Comparison of ENCODE assay signal across 12 cellular contexts in the genomic region with DNA sequence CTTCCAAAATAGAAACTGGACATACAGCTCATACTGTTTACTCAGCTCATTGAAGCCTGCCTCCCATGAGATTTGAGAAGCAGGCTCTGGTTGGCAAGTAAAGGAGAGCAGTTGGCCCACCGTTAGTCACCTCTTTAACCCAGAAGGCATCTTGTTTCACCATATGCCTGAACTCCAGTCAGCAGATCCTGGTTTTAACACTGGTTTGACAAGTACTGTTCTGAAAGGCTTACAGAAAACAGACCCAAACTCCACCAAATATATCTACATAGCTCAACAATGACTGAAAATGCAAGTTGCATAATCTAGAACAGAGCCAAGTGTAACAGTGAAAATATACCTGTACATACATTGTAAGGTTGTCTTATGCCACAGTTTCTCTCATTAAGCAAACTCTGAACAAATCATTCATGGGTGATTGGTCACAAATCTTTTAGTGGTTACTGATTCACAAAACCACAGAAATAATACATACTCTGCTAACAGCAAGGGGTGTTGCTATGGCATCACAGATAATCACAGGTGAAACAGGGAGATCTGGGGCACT.
DNase-seq lines count a peak whose midpoint lies in the region; ATAC-seq and TF ChIP-seq lines count a peak whose summit lies in the region.
"Had no signal": no experiment of that assay in that cellular context is flagged by ENCODE, and none has a peak within 500 bp of the region (broad histone marks: within the 10 kb centered on the region; RNA-seq: fewer than 3 reads in every experiment).

No MANE protein-coding gene starts in this region.

- H3K79me2 ChIP-seq in osteoblast (ENCODE audit: insufficient read depth, low read length) = peaks cover 70% of the 10 kb centered on the region
- H3K79me2 ChIP-seq in GM23338 (replicated peaks; ENCODE audit: insufficient read depth) = peaks cover 5% of the 10 kb centered on the region; the same call in 1 of the 2 replicates

- no peak overlapping the region for H3K27ac Mint-ChIP-seq in GM23338

- H3K36me3 ChIP-seq in osteoblast (ENCODE audit: insufficient read depth, low read length) = no peaks in the 10 kb centered on the region
- no peaks in the 10 kb centered on the region for H3K36me3 ChIP-seq in adrenal gland (replicated peaks in 1 of 2)
- H3K36me3 ChIP-seq in neuronal stem cell (replicated peaks in 1 of 2; ENCODE audit: control insufficient read depth in 2 of 2, insufficient read depth in 2 of 2, low read length in 2 of 2) = no peaks in the 10 kb centered on the region
- H3K36me3 ChIP-seq in GM23338 (ENCODE audit: insufficient read depth) = no peaks in the 10 kb centered on the region

- H3K14ac ChIP-seq in neuronal stem cell (ENCODE audit: low read length) = no peak overlapping the region

- H3K4ac ChIP-seq in neuronal stem cell (ENCODE audit: low read length) = no peak overlapping the region

- TF ChIP-seq POLR2A in adrenal gland (IDR thresholded peaks at IDR 0.05) = no peak

- H3K23ac ChIP-seq in neuronal stem cell (ENCODE audit: low read depth, low read length, poor library complexity) = no peak overlapping the region

- H2BK120ac ChIP-seq in neuronal stem cell (ENCODE audit: low read depth, low read length) = no peak overlapping the region

- no peak overlapping the region for H3K9ac ChIP-seq in neuronal stem cell (ENCODE audit: low read depth, low read length, poor library complexity)

- TF ChIP-seq CTCF in cardiac fibroblast (IDR thresholded peaks at IDR 0.05; ENCODE audit: low read depth, low read length) (no peak), osteoblast (IDR thresholded peaks at IDR 0.05; ENCODE audit: extremely low read depth, low read depth, low read length) (no peak), adrenal gland (IDR thresholded peaks at IDR 0.05) (no peak), GM23338 (conservative IDR thresholded peaks at IDR 0.05; ENCODE audit: low read depth in 2 of 2) (no peak)

- no peak overlapping the region for H2BK12ac ChIP-seq in neuronal stem cell (ENCODE audit: low read length)

- no peak overlapping the region for H2BK15ac ChIP-seq in neuronal stem cell (ENCODE audit: low read length)

- H3K27me3 ChIP-seq in osteoblast (ENCODE audit: insufficient read depth, low read length) (no peaks in the 10 kb centered on the region), adrenal gland (no peaks in the 10 kb centered on the region), neuronal stem cell (ENCODE audit: control insufficient read depth in 3 of 3, insufficient read depth in 3 of 3, low read depth in 1 of 3, low read length in 3 of 3) (no peaks in the 10 kb centered on the region), GM23338 (ENCODE audit: insufficient read depth) (no peaks in the 10 kb centered on the region)
- H3K27me3 ChIP-seq: body of pancreas had no signal

- H4K91ac ChIP-seq in neuronal stem cell (ENCODE audit: low read depth, low read length, poor library complexity) = no peak overlapping the region

- no peak overlapping the region for H3K4me3 ChIP-seq in cardiac fibroblast (replicated peaks in 1 of 2; ENCODE audit: low read depth in 2 of 2, low read length in 2 of 2)
- no peak overlapping the region for H3K4me3 ChIP-seq in osteoblast (ENCODE audit: insufficient read depth, low read length)
- H3K4me3 ChIP-seq in adrenal gland = no peak overlapping the region
- no peak overlapping the region for H3K4me3 ChIP-seq in neuronal stem cell (ENCODE audit: low read length in 2 of 2)
- H3K4me3 ChIP-seq in GM23338 = no peak overlapping the region
- H3K4me3 ChIP-seq: body of pancreas had no signal

- H3K9me2 ChIP-seq in GM23338 (ENCODE audit: insufficient read depth) = peaks cover 2% of the 10 kb centered on the region; the same call in 1 of the 2 replicates

- no peak overlapping the region for H2BK5ac ChIP-seq in neuronal stem cell (ENCODE audit: low read length)

- no peak overlapping the region for H2AK5ac ChIP-seq in neuronal stem cell (ENCODE audit: low read depth, low read length)

- peaks cover 46% of the 10 kb centered on the region for H3K4me1 ChIP-seq in osteoblast (ENCODE audit: insufficient read depth, low read length)
- no peaks in the 10 kb centered on the region for H3K4me1 ChIP-seq in adrenal gland (replicated peaks in 1 of 2)
- no peaks in the 10 kb centered on the region for H3K4me1 ChIP-seq in neuronal stem cell (ENCODE audit: control insufficient read depth in 2 of 2, insufficient read depth in 1 of 2, low read depth in 1 of 2, low read length in 2 of 2)
- 0 out of 2 replicates have a peak, but pooled peaks cover 3% of the 10 kb centered on the region for H3K4me1 ChIP-seq in GM23338 (ENCODE audit: insufficient read depth)
- H3K4me1 ChIP-seq: body of pancreas had no signal

- no peaks in the 10 kb centered on the region for H3K9me3 ChIP-seq in osteoblast (ENCODE audit: low read depth, low read length)
- H3K9me3 ChIP-seq in adrenal gland (replicated peaks in 1 of 3) = no peaks in the 10 kb centered on the region
- H3K9me3 ChIP-seq in neuronal stem cell (replicated peaks in 1 of 2; ENCODE audit: control insufficient read depth in 2 of 2, insufficient read depth in 1 of 2, low read depth in 1 of 2, low read length in 2 of 2) = no peaks in the 10 kb centered on the region
- H3K9me3 ChIP-seq: body of pancreas had no signal

- peaks cover 7% of the 10 kb centered on the region for H3K27me3 Mint-ChIP-seq in GM23338 (ENCODE audit: insufficient read depth, low read depth, poor library complexity)

- H3F3A ChIP-seq in GM23338 (replicated peaks; ENCODE audit: low read depth) = no peaks in the 10 kb centered on the region

- peaks cover 21% of the 10 kb centered on the region for H3K4me1 Mint-ChIP-seq in GM23338

- no peak overlapping the region for H3K4me3 Mint-ChIP-seq in GM23338
- H3K4me3 Mint-ChIP-seq: natural killer cell had no signal

- H3K4me2 ChIP-seq in osteoblast (ENCODE audit: insufficient read depth, low read length) = peak overlapping the region; percentile 52
- H3K4me2 ChIP-seq in neuronal stem cell (ENCODE audit: insufficient read depth, low read length, poor library complexity, severe bottlenecking) = no peak overlapping the region
- H3K4me2 ChIP-seq in GM23338 = no peak overlapping the region

- intact Hi-C loops in adrenal gland (cut with DNase I) = no loop called here

- no peaks in the 10 kb centered on the region for H3K36me3 Mint-ChIP-seq in GM23338 (ENCODE audit: low read depth)
- H3K36me3 Mint-ChIP-seq: natural killer cell had no signal

- H3K27ac ChIP-seq in osteoblast (ENCODE audit: low read depth, low read length) (peak overlapping the region; percentile 86), adrenal gland (no peak overlapping the region), neuronal stem cell (replicated peaks; ENCODE audit: low read length) (no peak overlapping the region), GM23338 (ENCODE audit: low read depth) (no peak overlapping the region)
- H3K27ac ChIP-seq: body of pancreas had no signal

- H3K9me3 Mint-ChIP-seq in GM23338 = no peaks in the 10 kb centered on the region
- H3K9me3 Mint-ChIP-seq: natural killer cell had no signal

- H4K20me1 ChIP-seq in osteoblast (ENCODE audit: insufficient read depth, low read length) (no peaks in the 10 kb centered on the region), GM23338 (replicated peaks; ENCODE audit: insufficient read depth) (no peaks in the 10 kb centered on the region)

- WGBS in adrenal gland, 4 donors = 74 to 83% (median 76%) methylated on average over 1 of the region's 1 CpG
- WGBS in neuronal stem cell (ENCODE audit: extremely low coverage in 2 of 2, insufficient read length in 2 of 2, insufficient replicate concordance in 1 of 2), 2 donors = no CpG with 5 or more reads among the region's 1 CpG

- H2AFZ ChIP-seq in osteoblast (ENCODE audit: low read length) (no peak overlapping the region), neuronal stem cell (ENCODE audit: low read length) (no peak overlapping the region), GM23338 (no peak overlapping the region)

- DNase-seq in GM04503 (ENCODE audit: low read depth) (peak; percentile 47), NCI-H2196 treated with DMSO at 0.1 percent for 48 hours (lab: John Stamatoyannopoulos, UW; ENCODE audit: unreplicated experiment) (peak; percentile 24), cardiac fibroblast (ENCODE audit: low read depth in 2 of 2) (peak; percentile 82 to 91), osteoblast (ENCODE audit: insufficient read length, low spot score, missing footprints) (peak; percentile 84), adrenal gland (no peak), neuronal stem cell (ENCODE audit: low spot score) (no peak), GM23338 (ENCODE audit: low spot score) (no peak)
- DNase-seq: body of pancreas; natural killer cell; NCI-H2081; stimulated activated CD4-positive, alpha-beta T cell treated with anti-CD3 and anti-CD28 coated beads, Interleukin-4, amount 100 ng/mL, for 24 hours had no signal

- ATAC-seq in HG03469 (IDR thresholded peaks at IDR 0.05; ENCODE audit: unreplicated experiment) (no peak), GM23338 (no peak)
- ATAC-seq: body of pancreas, natural killer cell had no signal

- no peaks in the 10 kb centered on the region for H3K79me1 ChIP-seq in neuronal stem cell (ENCODE audit: low read depth, low read length)

- no peak overlapping the region for H3K18ac ChIP-seq in neuronal stem cell (ENCODE audit: low read length)

- H4K8ac ChIP-seq in neuronal stem cell (ENCODE audit: low read depth, low read length) = no peak overlapping the region

TF ChIP-seq in GM23338, 12 proteins besides CTCF, POLR2A, EP300 and RAD21 (continues in another document):
- TF ChIP-seq, protein P1, sequence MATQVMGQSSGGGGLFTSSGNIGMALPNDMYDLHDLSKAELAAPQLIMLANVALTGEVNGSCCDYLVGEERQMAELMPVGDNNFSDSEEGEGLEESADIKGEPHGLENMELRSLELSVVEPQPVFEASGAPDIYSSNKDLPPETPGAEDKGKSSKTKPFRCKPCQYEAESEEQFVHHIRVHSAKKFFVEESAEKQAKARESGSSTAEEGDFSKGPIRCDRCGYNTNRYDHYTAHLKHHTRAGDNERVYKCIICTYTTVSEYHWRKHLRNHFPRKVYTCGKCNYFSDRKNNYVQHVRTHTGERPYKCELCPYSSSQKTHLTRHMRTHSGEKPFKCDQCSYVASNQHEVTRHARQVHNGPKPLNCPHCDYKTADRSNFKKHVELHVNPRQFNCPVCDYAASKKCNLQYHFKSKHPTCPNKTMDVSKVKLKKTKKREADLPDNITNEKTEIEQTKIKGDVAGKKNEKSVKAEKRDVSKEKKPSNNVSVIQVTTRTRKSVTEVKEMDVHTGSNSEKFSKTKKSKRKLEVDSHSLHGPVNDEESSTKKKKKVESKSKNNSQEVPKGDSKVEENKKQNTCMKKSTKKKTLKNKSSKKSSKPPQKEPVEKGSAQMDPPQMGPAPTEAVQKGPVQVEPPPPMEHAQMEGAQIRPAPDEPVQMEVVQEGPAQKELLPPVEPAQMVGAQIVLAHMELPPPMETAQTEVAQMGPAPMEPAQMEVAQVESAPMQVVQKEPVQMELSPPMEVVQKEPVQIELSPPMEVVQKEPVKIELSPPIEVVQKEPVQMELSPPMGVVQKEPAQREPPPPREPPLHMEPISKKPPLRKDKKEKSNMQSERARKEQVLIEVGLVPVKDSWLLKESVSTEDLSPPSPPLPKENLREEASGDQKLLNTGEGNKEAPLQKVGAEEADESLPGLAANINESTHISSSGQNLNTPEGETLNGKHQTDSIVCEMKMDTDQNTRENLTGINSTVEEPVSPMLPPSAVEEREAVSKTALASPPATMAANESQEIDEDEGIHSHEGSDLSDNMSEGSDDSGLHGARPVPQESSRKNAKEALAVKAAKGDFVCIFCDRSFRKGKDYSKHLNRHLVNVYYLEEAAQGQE (IDR thresholded peaks at IDR 0.05; ENCODE audit: unreplicated experiment) = no peak

Comparison
In these comparisons a context has a peak if more than half of its experiments do, and no peak if none do; other contexts are left out.
1. DNase-seq: peak in GM04503 (single experiment), NCI-H2196 treated with DMSO at 0.1 percent for 48 hours (single experiment), cardiac fibroblast (2 of 2) and osteoblast (single experiment); none in adrenal gland (0 of 7), neuronal stem cell (single experiment) and GM23338 (single experiment).